17 cellular contexts compared by ENCODE assay signal in the genomic region with DNA sequence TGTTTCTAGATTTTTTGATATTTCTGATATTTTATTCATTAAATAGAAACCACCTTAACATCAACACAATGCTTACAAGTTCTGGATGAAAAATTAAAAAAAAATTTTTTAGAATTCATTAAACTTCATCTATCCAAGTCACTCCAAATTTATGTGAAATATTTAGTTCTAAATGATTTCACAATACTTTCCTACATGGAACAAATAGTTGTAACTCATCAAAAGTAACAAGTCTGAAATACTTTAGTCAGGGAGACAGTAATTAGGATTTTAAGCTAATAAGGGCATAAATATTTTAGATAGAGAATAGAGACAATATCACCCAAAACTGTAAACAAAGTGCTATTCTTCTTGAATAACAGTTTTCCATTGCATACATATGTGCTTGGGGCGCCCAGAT.
"Had no signal": no experiment of that assay in that cellular context is flagged by ENCODE, and none has a peak within 500 bp of the region (broad histone marks: within the 10 kb centered on the region; RNA-seq: fewer than 3 reads in every experiment).

No MANE protein-coding gene starts in this region.

- H3K27ac ChIP-seq: foreskin keratinocyte, heart left ventricle, sigmoid colon, skin epidermis, stomach, thoracic aorta had no signal

- H3K27me3 Mint-ChIP-seq: effector memory CD8-positive, alpha-beta T cell; naive thymus-derived CD8-positive, alpha-beta T cell had no signal

- H3K9me3 ChIP-seq: heart left ventricle, neutrophil, sigmoid colon, stomach, thoracic aorta, transverse colon had no signal

- H3K4me3 ChIP-seq: heart left ventricle, sigmoid colon, skin epidermis, stomach, thoracic aorta, transverse colon had no signal

- H3K27me3 ChIP-seq: foreskin keratinocyte, heart left ventricle, neutrophil, sigmoid colon, stomach, transverse colon had no signal

- H3K36me3 ChIP-seq: heart left ventricle, neutrophil, sigmoid colon, stomach, thoracic aorta, transverse colon had no signal

- H3K9me3 Mint-ChIP-seq: effector memory CD8-positive, alpha-beta T cell; naive thymus-derived CD8-positive, alpha-beta T cell had no signal

- H3K4me3 Mint-ChIP-seq: effector memory CD8-positive, alpha-beta T cell had no signal

- ATAC-seq: effector memory CD8-positive, alpha-beta T cell; foreskin keratinocyte; left lobe of liver; naive thymus-derived CD8-positive, alpha-beta T cell had no signal

- H3K4me1 ChIP-seq: transverse colon had no signal

- DNase-seq: effector memory CD8-positive, alpha-beta T cell; foreskin keratinocyte; heart left ventricle; hippocampal formation; mammary epithelial cell; naive thymus-derived CD8-positive, alpha-beta T cell; sigmoid colon; stimulated activated CD4-positive, alpha-beta T cell treated with anti-CD3 and anti-CD28 coated beads, Interleukin-2, amount 100 ng/mL, for 24 hours; stimulated activated CD4-positive, alpha-beta T cell treated with anti-CD3 and anti-CD28 coated beads, Interleukin-4, amount 100 ng/mL, for 4 hours; stimulated activated naive CD4-positive, alpha-beta T cell; stomach; substantia nigra; transverse colon had no signal
